In genomic region chr9:114375791-114376190, GRCh38 we compare ENCODE assay signal across 10 cellular contexts. TPM values are rescaled to one million over a fixed set of nuclear protein-coding genes. Genes with fewer than 3 reads are reported as not detected.
DNase-seq lines count a peak whose midpoint lies in the region; ATAC-seq and TF ChIP-seq lines count a peak whose summit lies in the region.
"Not testable (repeated sequence)": the region's sequence is repeated elsewhere in the genome, so short reads cannot be mapped to it uniquely, and the experiment has no call there.
"Had no signal": no experiment of that assay in that cellular context is flagged by ENCODE, and none has a peak within 500 bp of the region (broad histone marks: within the 10 kb centered on the region; RNA-seq: fewer than 3 reads in every experiment).

No MANE protein-coding gene starts in this region.

- intact Hi-C loops in uterus (cut with DNase I; ENCODE audit: low total_unique reads), result not testable (repeated sequence)

- H3K27me3 ChIP-seq in CD4-positive, CD25-positive, alpha-beta regulatory T cell (ENCODE audit: control insufficient read depth, insufficient read depth, low read length); Loucy (ENCODE audit: insufficient read depth, low read length, poor library complexity, severe bottlenecking); uterus: not testable (repeated sequence)

- peaks cover 20% of the 10 kb centered on the region for H4K20me1 ChIP-seq in Loucy (ENCODE audit: insufficient read depth, low read length, poor library complexity, severe bottlenecking)

- peaks cover 97% of the 10 kb centered on the region for H3K4me1 ChIP-seq in CD4-positive, CD25-positive, alpha-beta regulatory T cell (ENCODE audit: control insufficient read depth, insufficient read depth, low read length, poor library complexity, severe bottlenecking)
- H3K4me1 ChIP-seq in Loucy (ENCODE audit: insufficient read depth, low read length, poor library complexity, severe bottlenecking) (peaks cover 66% of the 10 kb centered on the region), uterus (peaks cover 5 to 33% of the 10 kb centered on the region in 2 donors)

- POLR2A ChIA-PET in activated CD8-positive, alpha-beta T cell treated with anti-CD3 and anti-CD28 coated beads, Interleukin-2, amount 10 ng/mL, durations not matched to agents 7 days and 5 days (lab: Charles Lee), result interaction anchor here (2.6 to 4.3 kb wide), 2 partner anchors 11 kb away, joined by 11 to 45 read pairs; partner anchors contain the start of gene AKNA

- H3K9me3 Mint-ChIP-seq in CD4-positive, CD25-positive, alpha-beta regulatory T cell; T-helper 1 cell treated with Interleukin-12 subunit alpha and Interleukin-12 subunit beta and Interleukin-4 antibody, amounts not matched to agents 30 μg/mL and 1 μg/mL, for 36 hours; activated CD8-positive, alpha-beta T cell treated with anti-CD3 and anti-CD28 coated beads, Interleukin-2, amount 10 ng/mL, durations not matched to agents 7 days and 5 days (ENCODE audit: insufficient read depth); activated naive CD4-positive, alpha-beta T cell treated with anti-CD3 and anti-CD28 coated beads, Interleukin-2, amount 50 U/mL, for 24 hours; effector memory CD8-positive, alpha-beta T cell; natural killer cell treated with Interleukin-12 subunit alpha and Interleukin-12 subunit beta and Interleukin-15 and Interleukin-18, amount 100 ng/mL, for 72 hours: not testable (repeated sequence)

- ATAC-seq in CD4-positive, CD25-positive, alpha-beta regulatory T cell (ENCODE audit: low read depth in 2 of 2); activated CD8-positive, alpha-beta T cell treated with anti-CD3 and anti-CD28 coated beads, Interleukin-2, amount 10 ng/mL, durations not matched to agents 7 days and 5 days; effector memory CD8-positive, alpha-beta T cell (replicated peaks); natural killer cell treated with Interleukin-12 subunit alpha and Interleukin-12 subunit beta and Interleukin-15 and Interleukin-18, amount 100 ng/mL, for 72 hours: not testable (repeated sequence)

- peaks cover 72% of the 10 kb centered on the region for H3K36me3 ChIP-seq in CD4-positive, CD25-positive, alpha-beta regulatory T cell (ENCODE audit: control insufficient read depth, insufficient read depth, low read length)
- peaks cover 60% of the 10 kb centered on the region for H3K36me3 ChIP-seq in Loucy (ENCODE audit: insufficient read depth, low read length)
- not testable (repeated sequence) for H3K36me3 ChIP-seq in uterus

- peak overlapping the region; percentile 98 for H3K27ac ChIP-seq in CD4-positive, CD25-positive, alpha-beta regulatory T cell (ENCODE audit: insufficient read depth, low read length, poor library complexity, severe bottlenecking)
- peak overlapping the region; percentile 37 to 50 for H3K27ac ChIP-seq in uterus

- H3K4me1 Mint-ChIP-seq in CD4-positive, CD25-positive, alpha-beta regulatory T cell, result peaks cover 18 to 92% (median 68%) of the 10 kb centered on the region in 4 donors
- H3K4me1 Mint-ChIP-seq in T-helper 1 cell treated with Interleukin-12 subunit alpha and Interleukin-12 subunit beta and Interleukin-4 antibody, amounts not matched to agents 30 μg/mL and 1 μg/mL, for 36 hours (ENCODE audit: low read depth), result peaks cover 80% of the 10 kb centered on the region
- peaks cover 91% of the 10 kb centered on the region for H3K4me1 Mint-ChIP-seq in activated CD8-positive, alpha-beta T cell treated with anti-CD3 and anti-CD28 coated beads, Interleukin-2, amount 10 ng/mL, durations not matched to agents 7 days and 5 days (ENCODE audit: low read depth)
- H3K4me1 Mint-ChIP-seq in activated naive CD4-positive, alpha-beta T cell treated with anti-CD3 and anti-CD28 coated beads, Interleukin-2, amount 50 U/mL, for 24 hours, result peaks cover 91% of the 10 kb centered on the region
- H3K4me1 Mint-ChIP-seq in effector memory CD8-positive, alpha-beta T cell (ENCODE audit: low read depth in 2 of 2), result peaks cover 84% of the 10 kb centered on the region in 2 donors
- peaks cover 71 to 84% of the 10 kb centered on the region in 2 donors for H3K4me1 Mint-ChIP-seq in natural killer cell treated with Interleukin-12 subunit alpha and Interleukin-12 subunit beta and Interleukin-15 and Interleukin-18, amount 100 ng/mL, for 72 hours (ENCODE audit: low read depth in 2 of 2)

- not testable (repeated sequence) for DNase-seq in CD4-positive, CD25-positive, alpha-beta regulatory T cell; effector memory CD8-positive, alpha-beta T cell; uterus
- DNase-seq in activated CD8-positive, alpha-beta T cell treated with anti-CD3 and anti-CD28 coated beads, Interleukin-2, amount 10 ng/mL, durations not matched to agents 7 days and 5 days, result peak; percentile 60
- DNase-seq in natural killer cell treated with Interleukin-12 subunit alpha and Interleukin-12 subunit beta and Interleukin-15 and Interleukin-18, amount 100 ng/mL, for 72 hours (ENCODE audit: low spot score), result peak; percentile 39

- peaks cover 62% of the 10 kb centered on the region for H3K36me3 Mint-ChIP-seq in CD4-positive, CD25-positive, alpha-beta regulatory T cell
- peaks cover 84% of the 10 kb centered on the region for H3K36me3 Mint-ChIP-seq in T-helper 1 cell treated with Interleukin-12 subunit alpha and Interleukin-12 subunit beta and Interleukin-4 antibody, amounts not matched to agents 30 μg/mL and 1 μg/mL, for 36 hours (ENCODE audit: low read depth)
- peaks cover 92% of the 10 kb centered on the region for H3K36me3 Mint-ChIP-seq in activated CD8-positive, alpha-beta T cell treated with anti-CD3 and anti-CD28 coated beads, Interleukin-2, amount 10 ng/mL, durations not matched to agents 7 days and 5 days (ENCODE audit: low read depth)
- peaks cover 23% of the 10 kb centered on the region for H3K36me3 Mint-ChIP-seq in activated naive CD4-positive, alpha-beta T cell treated with anti-CD3 and anti-CD28 coated beads, Interleukin-2, amount 50 U/mL, for 24 hours
- H3K36me3 Mint-ChIP-seq in effector memory CD8-positive, alpha-beta T cell (ENCODE audit: insufficient read depth), result peaks cover 98% of the 10 kb centered on the region
- H3K36me3 Mint-ChIP-seq in natural killer cell treated with Interleukin-12 subunit alpha and Interleukin-12 subunit beta and Interleukin-15 and Interleukin-18, amount 100 ng/mL, for 72 hours, result peaks cover 37% of the 10 kb centered on the region

- not testable (repeated sequence) for TF ChIP-seq POLR2A in uterus (IDR thresholded peaks at IDR 0.05)

- H3K4me3 ChIP-seq in CD4-positive, CD25-positive, alpha-beta regulatory T cell (ENCODE audit: low read depth, low read length); Loucy (ENCODE audit: low read length, poor library complexity, severe bottlenecking); uterus: not testable (repeated sequence)

- not testable (repeated sequence) for H3K27me3 Mint-ChIP-seq in CD4-positive, CD25-positive, alpha-beta regulatory T cell; T-helper 1 cell treated with Interleukin-12 subunit alpha and Interleukin-12 subunit beta and Interleukin-4 antibody, amounts not matched to agents 30 μg/mL and 1 μg/mL, for 36 hours (ENCODE audit: low read depth); activated CD8-positive, alpha-beta T cell treated with anti-CD3 and anti-CD28 coated beads, Interleukin-2, amount 10 ng/mL, durations not matched to agents 7 days and 5 days (ENCODE audit: low read depth); activated naive CD4-positive, alpha-beta T cell treated with anti-CD3 and anti-CD28 coated beads, Interleukin-2, amount 50 U/mL, for 24 hours; effector memory CD8-positive, alpha-beta T cell; natural killer cell treated with Interleukin-12 subunit alpha and Interleukin-12 subunit beta and Interleukin-15 and Interleukin-18, amount 100 ng/mL, for 72 hours

- CTCF ChIA-PET in activated CD8-positive, alpha-beta T cell treated with anti-CD3 and anti-CD28 coated beads, Interleukin-2, amount 10 ng/mL, durations not matched to agents 7 days and 5 days (lab: Charles Lee), result not testable (repeated sequence)

- not testable (repeated sequence) for H3K9me2 ChIP-seq in Loucy (replicated peaks; ENCODE audit: low read depth, low read length)

- H3K9ac ChIP-seq in Loucy (ENCODE audit: low read depth, low read length, poor library complexity, severe bottlenecking), result peak overlapping the region; percentile 30

- not testable (repeated sequence) for H3K4me2 ChIP-seq in Loucy (ENCODE audit: low read depth, low read length, poor library complexity, severe bottlenecking)

- H3K4me3 Mint-ChIP-seq in CD4-positive, CD25-positive, alpha-beta regulatory T cell, result peak overlapping the region in 3 of 4 donors; percentile 60 to 89 (median 76)
- peak overlapping the region; percentile 55 for H3K4me3 Mint-ChIP-seq in T-helper 1 cell treated with Interleukin-12 subunit alpha and Interleukin-12 subunit beta and Interleukin-4 antibody, amounts not matched to agents 30 μg/mL and 1 μg/mL, for 36 hours
- peak overlapping the region; percentile 40 for H3K4me3 Mint-ChIP-seq in activated CD8-positive, alpha-beta T cell treated with anti-CD3 and anti-CD28 coated beads, Interleukin-2, amount 10 ng/mL, durations not matched to agents 7 days and 5 days
- not testable (repeated sequence) for H3K4me3 Mint-ChIP-seq in activated naive CD4-positive, alpha-beta T cell treated with anti-CD3 and anti-CD28 coated beads, Interleukin-2, amount 50 U/mL, for 24 hours
- H3K4me3 Mint-ChIP-seq in effector memory CD8-positive, alpha-beta T cell, result peak overlapping the region; percentile 67 to 79
- peak overlapping the region; percentile 83 for H3K4me3 Mint-ChIP-seq in natural killer cell treated with Interleukin-12 subunit alpha and Interleukin-12 subunit beta and Interleukin-15 and Interleukin-18, amount 100 ng/mL, for 72 hours

- H3K79me2 ChIP-seq in Loucy (ENCODE audit: insufficient read depth, low read length), result peaks cover 73% of the 10 kb centered on the region

- H3F3A ChIP-seq in Loucy (ENCODE audit: low read depth), result peaks cover 13% of the 10 kb centered on the region; the same call in 1 of the 2 replicates

- not testable (repeated sequence) for TF ChIP-seq CTCF in Loucy (conservative IDR thresholded peaks at IDR 0.05; ENCODE audit: low read length); uterus (IDR thresholded peaks at IDR 0.05)

- H3K9me3 ChIP-seq in CD4-positive, CD25-positive, alpha-beta regulatory T cell (ENCODE audit: control insufficient read depth in 2 of 2, low read length in 2 of 2); Loucy (ENCODE audit: insufficient read depth, low read depth, low read length); uterus: not testable (repeated sequence)

- not testable (repeated sequence) for H2AFZ ChIP-seq in Loucy (ENCODE audit: low read length)

- peak overlapping the region; percentile 78 to 92 (median 84) for H3K27ac Mint-ChIP-seq in CD4-positive, CD25-positive, alpha-beta regulatory T cell
- H3K27ac Mint-ChIP-seq in T-helper 1 cell treated with Interleukin-12 subunit alpha and Interleukin-12 subunit beta and Interleukin-4 antibody, amounts not matched to agents 30 μg/mL and 1 μg/mL, for 36 hours, result peak overlapping the region; percentile 81
- H3K27ac Mint-ChIP-seq in activated CD8-positive, alpha-beta T cell treated with anti-CD3 and anti-CD28 coated beads, Interleukin-2, amount 10 ng/mL, durations not matched to agents 7 days and 5 days, result peak overlapping the region; percentile 84
- peak overlapping the region; percentile 88 for H3K27ac Mint-ChIP-seq in activated naive CD4-positive, alpha-beta T cell treated with anti-CD3 and anti-CD28 coated beads, Interleukin-2, amount 50 U/mL, for 24 hours
- peak overlapping the region; percentile 76 to 84 for H3K27ac Mint-ChIP-seq in effector memory CD8-positive, alpha-beta T cell
- peak overlapping the region; percentile 77 to 82 for H3K27ac Mint-ChIP-seq in natural killer cell treated with Interleukin-12 subunit alpha and Interleukin-12 subunit beta and Interleukin-15 and Interleukin-18, amount 100 ng/mL, for 72 hours

RNA-seq across cellular contexts. Expression of gene AKNA, which starts 12.0 kb away (rescaled TPM):
- 381 TPM for total RNA-seq in CD4-positive, CD25-positive, alpha-beta regulatory T cell
- 10 to 100 TPM; 11.9 to 16.6 (median 14.5) TPM for polyA plus RNA-seq in CD4-positive, CD25-positive, alpha-beta regulatory T cell
- total RNA-seq in activated CD8-positive, alpha-beta T cell treated with anti-CD3 and anti-CD28 coated beads, Interleukin-2, amount 10 ng/mL, durations not matched to agents 7 days and 5 days, result 100 to 1,000 TPM; 413 to 430 TPM
- total RNA-seq in natural killer cell treated with Interleukin-12 subunit alpha and Interleukin-12 subunit beta and Interleukin-15 and Interleukin-18, amount 100 ng/mL, for 72 hours, result 100 to 1,000 TPM; 332 to 469 TPM
- 100 to 1,000 TPM in 1 of 4 donors, 10 to 100 TPM in 3; 24.1 to 123 (median 34.3) TPM for total RNA-seq in uterus

RNA-seq across cellular contexts. Expression of gene ORM2, which starts 46.1 kb away (rescaled TPM):
- total RNA-seq in CD4-positive, CD25-positive, alpha-beta regulatory T cell, result not detected
- polyA plus RNA-seq in CD4-positive, CD25-positive, alpha-beta regulatory T cell, result not detected
- total RNA-seq in activated CD8-positive, alpha-beta T cell treated with anti-CD3 and anti-CD28 coated beads, Interleukin-2, amount 10 ng/mL, durations not matched to agents 7 days and 5 days, result not detected
- not detected for total RNA-seq in natural killer cell treated with Interleukin-12 subunit alpha and Interleukin-12 subunit beta and Interleukin-15 and Interleukin-18, amount 100 ng/mL, for 72 hours
- 1 to 10 TPM in 1 of 4 donors, not detected in 3; 1.2 TPM for total RNA-seq in uterus
- total RNA-seq: LHCN-M2, NCI-H460 had no signal

RNA-seq across cellular contexts. Expression of gene ORM1, which starts 52.9 kb away (rescaled TPM):
- not detected for total RNA-seq in CD4-positive, CD25-positive, alpha-beta regulatory T cell
- polyA plus RNA-seq in CD4-positive, CD25-positive, alpha-beta regulatory T cell, result not detected
- not detected for total RNA-seq in activated CD8-positive, alpha-beta T cell treated with anti-CD3 and anti-CD28 coated beads, Interleukin-2, amount 10 ng/mL, durations not matched to agents 7 days and 5 days
- not detected for total RNA-seq in natural killer cell treated with Interleukin-12 subunit alpha and Interleukin-12 subunit beta and Interleukin-15 and Interleukin-18, amount 100 ng/mL, for 72 hours
- total RNA-seq in uterus, result 1 to 10 TPM in 2 of 4 donors, not detected in 2; 1.9 to 2.4 TPM
- total RNA-seq: LHCN-M2, NCI-H460 had no signal
